9 cellular contexts compared by ENCODE assay signal in the genomic region with DNA sequence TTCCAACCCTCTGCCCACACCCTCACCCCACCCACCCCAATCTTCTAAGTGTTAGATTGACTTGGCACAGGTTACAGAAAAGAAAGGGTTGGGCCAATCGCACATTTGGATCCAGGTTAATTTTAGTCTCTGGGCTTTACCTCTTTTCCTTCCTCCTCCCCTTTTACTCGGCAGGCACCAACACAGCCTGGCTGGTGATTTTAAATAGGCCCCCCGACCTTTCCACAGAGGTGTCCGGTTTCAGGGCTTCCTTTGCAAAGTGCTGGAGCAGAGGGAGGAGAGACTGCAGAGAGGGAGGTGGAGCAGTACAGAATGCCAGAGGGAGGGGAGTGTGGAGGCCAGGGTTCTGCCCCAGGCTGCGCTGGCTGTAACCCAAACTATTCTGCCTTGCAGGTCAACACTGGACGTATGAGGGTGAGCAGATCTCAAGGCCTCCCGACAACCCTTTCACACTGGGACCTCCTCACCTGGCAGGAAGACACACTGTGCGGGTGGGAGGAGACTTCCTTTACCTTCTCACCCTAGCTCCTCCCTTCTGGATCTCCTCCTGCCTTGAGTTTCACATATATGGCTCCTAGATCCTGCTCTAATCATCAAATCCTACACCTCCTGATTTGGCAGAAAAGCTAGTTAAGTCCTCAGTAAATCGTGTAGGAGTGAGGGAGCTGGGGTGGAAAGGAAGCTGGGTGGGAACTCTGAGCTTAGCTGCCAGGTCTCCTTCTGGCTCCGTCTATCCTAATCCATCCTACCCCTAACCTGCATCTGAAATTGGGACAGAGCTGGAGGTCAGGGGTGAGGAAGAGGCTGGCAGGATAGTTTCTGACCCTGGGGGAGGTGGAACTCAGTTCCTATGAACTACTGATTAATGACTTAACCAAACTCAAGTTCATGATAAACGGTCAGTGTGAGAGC. TPM values are rescaled to one million over a fixed set of nuclear protein-coding genes. Genes with fewer than 3 reads are reported as not detected.
A peak's percentile ranks its signal among the peaks of the same experiment; 100 is the strongest.
DNase-seq lines count a peak whose midpoint lies in the region; ATAC-seq, FAIRE-seq and TF ChIP-seq lines count a peak whose summit lies in the region.
"Had no signal": no experiment of that assay in that cellular context is flagged by ENCODE, and none has a peak within 500 bp of the region (broad histone marks: within the 10 kb centered on the region; RNA-seq: fewer than 3 reads in every experiment).

No MANE protein-coding gene starts in this region.

- H3K27ac Mint-ChIP-seq in stimulated activated effector memory CD8-positive, alpha-beta T cell treated with anti-CD3 and anti-CD28 coated beads, Interleukin-12 subunit alpha, Interleukin-12 subunit beta, amount 100 ng/mL, for 72 hours, result no peak overlapping the region

- no peak for TF ChIP-seq CTCF in keratinocyte (optimal IDR thresholded peaks at IDR 0.05 in 1 of 3, IDR thresholded peaks at IDR 0.05 in 1 of 3, conservative IDR thresholded peaks at IDR 0.05 in 1 of 3; ENCODE audit: extremely low read depth in 1 of 3, insufficient read depth in 2 of 3, low read length in 3 of 3)
- TF ChIP-seq CTCF in testis (IDR thresholded peaks at IDR 0.05), result no peak

- DNase-seq in NCI-H1105 (lab: John Stamatoyannopoulos, UW) (peak; percentile 55), amniotic epithelial cell (ENCODE audit: low read depth) (peak; percentile 23), keratinocyte (ENCODE audit: low read depth, low spot score) (no peak), testis (peak; percentile 59)
- no peak for DNase-seq in stimulated activated effector memory CD8-positive, alpha-beta T cell treated with anti-CD3 and anti-CD28 coated beads, Interleukin-12 subunit alpha, Interleukin-12 subunit beta, amount 100 ng/mL, for 72 hours (ENCODE audit: low spot score in 2 of 2)
- no peak for DNase-seq in stimulated activated naive CD8-positive, alpha-beta T cell treated with anti-CD3 and anti-CD28 coated beads, Interleukin-15, Interleukin-2, amounts not matched to agents 100 U/mL and 50 U/mL, for 24 hours
- DNase-seq in stimulated activated CD4-positive, alpha-beta T cell treated with anti-CD3 and anti-CD28 coated beads, Interleukin-15, amount 100 ng/mL, for 24 hours, result no peak

- H2AFZ ChIP-seq in keratinocyte (ENCODE audit: control insufficient read depth, low read length), result peak overlapping the region; percentile 91

- no peaks in the 10 kb centered on the region for H3K27me3 ChIP-seq in keratinocyte (ENCODE audit: control insufficient read depth, extremely low read depth, insufficient read depth, low read length)
- H3K27me3 ChIP-seq in testis, result no peaks in the 10 kb centered on the region

- FAIRE-seq in keratinocyte (lab: Jason Lieb, UNC), result peak; percentile 76

- H3K4me2 ChIP-seq in keratinocyte (ENCODE audit: control insufficient read depth, extremely low read depth, insufficient read depth, low read depth, low read length), result peak overlapping the region; percentile 78

- H3K9me1 ChIP-seq in keratinocyte (ENCODE audit: control insufficient read depth, extremely low read depth, insufficient read depth, low read length), result peaks cover 2% of the 10 kb centered on the region

- no peak for TF ChIP-seq POLR2A in testis (IDR thresholded peaks at IDR 0.05)

- H3K36me3 ChIP-seq in keratinocyte (ENCODE audit: control insufficient read depth in 2 of 2, extremely low read depth in 1 of 2, insufficient read depth in 2 of 2, low read length in 2 of 2) (peaks cover under 1 to 5% of the 10 kb centered on the region in 2 experiments), testis (ENCODE audit: low read depth, missing control alignments) (no peaks in the 10 kb centered on the region)

- no peaks in the 10 kb centered on the region for H4K20me1 ChIP-seq in keratinocyte (ENCODE audit: control insufficient read depth, extremely low read depth, insufficient read depth, low read length)

- H3K79me2 ChIP-seq in keratinocyte (ENCODE audit: control insufficient read depth, insufficient read depth, low read length), result no peaks in the 10 kb centered on the region

- H3K36me3 Mint-ChIP-seq in stimulated activated effector memory CD8-positive, alpha-beta T cell treated with anti-CD3 and anti-CD28 coated beads, Interleukin-12 subunit alpha, Interleukin-12 subunit beta, amount 100 ng/mL, for 72 hours, result peaks cover 13% of the 10 kb centered on the region

- dilution Hi-C loops in keratinocyte (cut with MboI; ENCODE audit: extremely low pct_ligation_motif_present, low sequenced_read_pairs), result no loop called here

- H3K4me1 ChIP-seq in keratinocyte (ENCODE audit: control insufficient read depth, extremely low read depth, insufficient read depth, low read length) (peaks cover 53% of the 10 kb centered on the region), testis (peaks cover 43% of the 10 kb centered on the region)

- WGBS in testis, 2 donors, result 24 to 40% methylated on average over 11 of the region's 11 CpGs

- H3K4me3 ChIP-seq in keratinocyte (ENCODE audit: control insufficient read depth in 2 of 3, extremely low read depth in 1 of 3, insufficient read depth in 2 of 3, low read depth in 1 of 3, low read length in 3 of 3) (peak overlapping the region in 2 of 3 experiments; percentile 34 to 47), testis (no peak overlapping the region)

- no peaks in the 10 kb centered on the region for H3K9me3 Mint-ChIP-seq in stimulated activated effector memory CD8-positive, alpha-beta T cell treated with anti-CD3 and anti-CD28 coated beads, Interleukin-12 subunit alpha, Interleukin-12 subunit beta, amount 100 ng/mL, for 72 hours

- H3K9me3 ChIP-seq in keratinocyte (ENCODE audit: control insufficient read depth, low read depth, low read length) (no peaks in the 10 kb centered on the region), testis (no peaks in the 10 kb centered on the region)

- H3K4me3 Mint-ChIP-seq in stimulated activated effector memory CD8-positive, alpha-beta T cell treated with anti-CD3 and anti-CD28 coated beads, Interleukin-12 subunit alpha, Interleukin-12 subunit beta, amount 100 ng/mL, for 72 hours, result no peak overlapping the region

- peak overlapping the region; percentile 28 for H3K9ac ChIP-seq in keratinocyte (ENCODE audit: control insufficient read depth, extremely low read depth, insufficient read depth, low read length)

- H3K4me1 Mint-ChIP-seq in stimulated activated effector memory CD8-positive, alpha-beta T cell treated with anti-CD3 and anti-CD28 coated beads, Interleukin-12 subunit alpha, Interleukin-12 subunit beta, amount 100 ng/mL, for 72 hours, result peaks cover 14% of the 10 kb centered on the region

- intact Hi-C loops in testis (cut with DNase I; ENCODE audit: low total_unique reads), result no loop called here

- H3K27ac ChIP-seq in keratinocyte (ENCODE audit: control insufficient read depth, insufficient read depth, low read length), result peak overlapping the region; percentile 21
- peak overlapping the region in 1 of 2 donors; percentile 46 for H3K27ac ChIP-seq in testis

- no peak for ATAC-seq in stimulated activated effector memory CD8-positive, alpha-beta T cell treated with anti-CD3 and anti-CD28 coated beads, Interleukin-12 subunit alpha, Interleukin-12 subunit beta, amount 100 ng/mL, for 72 hours
- ATAC-seq in GM19324 (IDR thresholded peaks at IDR 0.05; ENCODE audit: low FRiP score, unreplicated experiment), result no peak
- no peak for ATAC-seq in stimulated activated naive CD8-positive, alpha-beta T cell treated with anti-CD3 and anti-CD28 coated beads, Interleukin-15, Interleukin-2, amounts not matched to agents 100 U/mL and 50 U/mL, for 24 hours

RNA-seq across cellular contexts. Expression of a gene that starts 2.4 kb away (rescaled TPM):
- polyA plus RNA-seq in keratinocyte, result 0.24 to 0.59 TPM (median 0.28 TPM) in 3 replicates
- polyA plus RNA-seq in keratinocyte (2011; ENCODE audit: low read depth), result not detected
- polyA plus RNA-seq in keratinocyte (2011; cell fraction: cytosol; rRNA removed), result 0.52 and 0.55 TPM in 2 replicates
- polyA plus RNA-seq in keratinocyte (2011; cell fraction: nucleus; rRNA removed), result 0.15 and 0.16 TPM in 2 replicates
- 0.54 and 0.71 TPM in 2 replicates for polyA plus RNA-seq in keratinocyte (2012; ENCODE audit: low replicate concordance)
- polyA minus RNA-seq in keratinocyte, result 0.16 to 0.64 TPM in 2 of 3 replicates, not detected in the other
- polyA minus RNA-seq in keratinocyte (2011; cell fraction: cytosol; rRNA and poly(A)+ RNA removed), result not detected
- polyA minus RNA-seq in keratinocyte (2011; cell fraction: nucleus; rRNA and poly(A)+ RNA removed), result not detected in 2 replicates
- under 1 TPM in 1 of 2 donors, not detected in 1; 0.25 TPM for total RNA-seq in testis
- polyA plus RNA-seq in testis (ENCODE audit: insufficient read depth, low read depth, low replicate concordance), result 0.98 TPM
- total RNA-seq: RPMI7951 had no signal

RNA-seq across cellular contexts. Expression of a gene that starts 8.8 kb away (rescaled TPM):
- polyA plus RNA-seq in keratinocyte, result 149 to 174 TPM (median 151 TPM) in 3 replicates
- 20.1 TPM for polyA plus RNA-seq in keratinocyte (2011; ENCODE audit: low read depth)
- polyA plus RNA-seq in keratinocyte (2011; cell fraction: cytosol; rRNA removed), result 144 and 146 TPM in 2 replicates
- polyA plus RNA-seq in keratinocyte (2011; cell fraction: nucleus; rRNA removed), result 125 and 141 TPM in 2 replicates
- 101 and 107 TPM in 2 replicates for polyA plus RNA-seq in keratinocyte (2012; ENCODE audit: low replicate concordance)
- polyA minus RNA-seq in keratinocyte, result 155 to 195 TPM (median 163 TPM) in 3 replicates
- polyA minus RNA-seq in keratinocyte (2011; cell fraction: cytosol; rRNA and poly(A)+ RNA removed), result 147 TPM
- 44.3 and 54.5 TPM in 2 replicates for polyA minus RNA-seq in keratinocyte (2011; cell fraction: nucleus; rRNA and poly(A)+ RNA removed)
- total RNA-seq in testis, result 100 to 1,000 TPM in 1 of 2 donors, 10 to 100 TPM in 1; 64.0 to 102 TPM
- polyA plus RNA-seq in testis (ENCODE audit: insufficient read depth, low read depth, low replicate concordance), result 86.2 TPM

RNA-seq across cellular contexts. Expression of a gene that starts 12.6 kb away (rescaled TPM):
- polyA plus RNA-seq in keratinocyte (0.94 to 2.0 TPM (median 1.4 TPM) in 3 replicates), testis (ENCODE audit: insufficient read depth, low read depth, low replicate concordance) (23.7 TPM)
- polyA plus RNA-seq in keratinocyte (2011; ENCODE audit: low read depth), result 13.5 TPM
- 1.1 and 1.4 TPM in 2 replicates for polyA plus RNA-seq in keratinocyte (2011; cell fraction: cytosol; rRNA removed)
- 3.9 and 6.3 TPM in 2 replicates for polyA plus RNA-seq in keratinocyte (2011; cell fraction: nucleus; rRNA removed)
- polyA plus RNA-seq in keratinocyte (2012; ENCODE audit: low replicate concordance), result 1.3 and 7.0 TPM in 2 replicates
- 0.99 to 1.9 TPM in 2 of 3 replicates, not detected in the other for polyA minus RNA-seq in keratinocyte
- polyA minus RNA-seq in keratinocyte (2011; cell fraction: cytosol; rRNA and poly(A)+ RNA removed), result not detected
- polyA minus RNA-seq in keratinocyte (2011; cell fraction: nucleus; rRNA and poly(A)+ RNA removed), result 0.74 and 1.3 TPM in 2 replicates
- 1 to 10 TPM; 2.9 to 7.0 TPM for total RNA-seq in testis

RNA-seq across cellular contexts. Expression of a gene that starts 22.3 kb away (rescaled TPM):
- polyA plus RNA-seq in keratinocyte (14.5 to 15.6 TPM (median 15.0 TPM) in 3 replicates), testis (ENCODE audit: insufficient read depth, low read depth, low replicate concordance) (11.8 TPM)
- polyA plus RNA-seq in keratinocyte (2011; ENCODE audit: low read depth), result 27.9 TPM
- polyA plus RNA-seq in keratinocyte (2011; cell fraction: cytosol; rRNA removed), result 8.9 and 10.7 TPM in 2 replicates
- 26.5 and 29.7 TPM in 2 replicates for polyA plus RNA-seq in keratinocyte (2011; cell fraction: nucleus; rRNA removed)
- polyA plus RNA-seq in keratinocyte (2012; ENCODE audit: low replicate concordance), result 7.3 and 35.5 TPM in 2 replicates
- polyA minus RNA-seq in keratinocyte, result 11.9 to 18.1 TPM (median 16.5 TPM) in 3 replicates
- polyA minus RNA-seq in keratinocyte (2011; cell fraction: cytosol; rRNA and poly(A)+ RNA removed), result 5.2 TPM
- 4.9 and 6.9 TPM in 2 replicates for polyA minus RNA-seq in keratinocyte (2011; cell fraction: nucleus; rRNA and poly(A)+ RNA removed)
- 10 to 100 TPM; 10.3 to 10.6 TPM for total RNA-seq in testis

RNA-seq across cellular contexts. Expression of a gene that starts 24.1 kb away (rescaled TPM):
- polyA plus RNA-seq in keratinocyte (6.1 to 18.9 TPM (median 9.2 TPM) in 3 replicates), testis (ENCODE audit: insufficient read depth, low read depth, low replicate concordance) (11.8 TPM)
- polyA plus RNA-seq in keratinocyte (2011; ENCODE audit: low read depth), result 30.5 TPM
- polyA plus RNA-seq in keratinocyte (2011; cell fraction: cytosol; rRNA removed), result 6.5 and 10.5 TPM in 2 replicates
- 4.3 and 8.0 TPM in 2 replicates for polyA plus RNA-seq in keratinocyte (2011; cell fraction: nucleus; rRNA removed)
- polyA plus RNA-seq in keratinocyte (2012; ENCODE audit: low replicate concordance), result 9.5 and 31.9 TPM in 2 replicates
- polyA minus RNA-seq in keratinocyte, result 3.0 to 7.8 TPM (median 5.6 TPM) in 3 replicates
- 5.8 TPM for polyA minus RNA-seq in keratinocyte (2011; cell fraction: cytosol; rRNA and poly(A)+ RNA removed)
- polyA minus RNA-seq in keratinocyte (2011; cell fraction: nucleus; rRNA and poly(A)+ RNA removed), result 2.5 and 5.0 TPM in 2 replicates
- 10 to 100 TPM in 1 of 2 donors, 1 to 10 TPM in 1; 8.9 to 10.5 TPM for total RNA-seq in testis

Comparison
In these comparisons a context has a peak if more than half of its experiments do, and no peak if none do; other contexts are left out.
1. DNase-seq: peak in NCI-H1105 (single experiment), amniotic epithelial cell (single experiment) and testis (single experiment); none in keratinocyte (single experiment), stimulated activated effector memory CD8-positive, alpha-beta T cell treated with anti-CD3 and anti-CD28 coated beads, Interleukin-12 subunit alpha, Interleukin-12 subunit beta, amount 100 ng/mL, for 72 hours (0 of 2), stimulated activated naive CD8-positive, alpha-beta T cell treated with anti-CD3 and anti-CD28 coated beads, Interleukin-15, Interleukin-2, amounts not matched to agents 100 U/mL and 50 U/mL, for 24 hours (single experiment) and stimulated activated CD4-positive, alpha-beta T cell treated with anti-CD3 and anti-CD28 coated beads, Interleukin-15, amount 100 ng/mL, for 24 hours (single experiment).
2. H3K4me3 ChIP-seq: peak in keratinocyte (2 of 3); none in testis (0 of 2).